20 cellular contexts compared by ENCODE assay signal in the genomic region with DNA sequence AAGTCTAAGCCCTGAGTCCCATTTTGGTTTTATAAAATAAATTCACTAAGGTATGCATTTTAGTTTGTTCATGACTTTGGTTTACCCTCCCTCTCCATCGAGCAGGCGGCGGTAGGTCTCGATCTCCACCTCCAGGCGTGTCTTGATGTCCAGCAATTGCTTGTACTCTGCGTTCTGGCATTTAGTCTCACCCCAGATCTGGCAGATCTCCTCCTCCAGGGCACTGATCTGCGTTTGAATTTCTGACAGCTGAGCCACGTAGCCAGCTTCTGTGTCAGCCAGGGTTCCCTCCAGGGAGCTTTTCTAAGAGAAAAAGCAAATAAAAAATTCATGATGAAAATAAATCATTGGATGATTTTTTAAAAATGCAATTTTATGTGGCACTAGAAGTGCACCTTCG. TPM values are rescaled to one million over a fixed set of nuclear protein-coding genes. Genes with fewer than 3 reads are reported as not detected.
"Had no signal": no experiment of that assay in that cellular context is flagged by ENCODE, and none has a peak within 500 bp of the region (broad histone marks: within the 10 kb centered on the region; RNA-seq: fewer than 3 reads in every experiment).

No MANE protein-coding gene starts in this region.

- ATAC-seq: activated T-cell treated with anti-CD3 and anti-CD28 coated beads, Interleukin-2, amount 50 U/mL, for 72 hours; lower lobe of right lung; naive thymus-derived CD8-positive, alpha-beta T cell had no signal

- H3K36me3 ChIP-seq: cardiac muscle cell, lower lobe of right lung, stomach had no signal

- H3K9me3 ChIP-seq: lower lobe of right lung, stomach had no signal

- DNase-seq: activated CD4-positive, alpha-beta memory T cell treated with anti-CD3 and anti-CD28 coated beads, Interleukin-2, amount 10 ng/mL, durations not matched to agents 7 days and 5 days; activated CD4-positive, CD25-positive, alpha-beta regulatory T cell treated with anti-CD3 and anti-CD28 coated beads, Interleukin-2, amount 50 U/mL, for 72 hours; activated gamma-delta T cell treated with Interleukin-2 at 50 U/mL for 16 hours; activated naive CD8-positive, alpha-beta T cell treated with anti-CD3 and anti-CD28 coated beads for 36 hours; activated T-cell treated with anti-CD3 and anti-CD28 coated beads, Interleukin-2, amount 50 U/mL, for 72 hours; anterior cingulate cortex; cortex of kidney; effector memory CD4-positive, alpha-beta T cell; hypothalamus; kidney glomerular epithelial cell; lower lobe of right lung; naive thymus-derived CD8-positive, alpha-beta T cell; nucleus accumbens; stimulated activated CD4-positive, alpha-beta T cell treated with anti-CD3 and anti-CD28 coated beads, Interleukin-4, amount 100 ng/mL, for 1 hour; stimulated activated CD8-positive, alpha-beta memory T cell treated with anti-CD3 and anti-CD28 coated beads, Interleukin-4, amount 100 ng/mL, for 48 hours; stomach; T-helper 9 cell had no signal

- H3K27ac ChIP-seq: cardiac muscle cell, lower lobe of right lung, stomach had no signal

- H3K27me3 ChIP-seq: cardiac muscle cell had no signal

- H3K4me3 ChIP-seq: cardiac muscle cell, lower lobe of right lung, stomach had no signal

RNA-seq across cellular contexts. Expression of a gene that starts 4.2 kb away (rescaled TPM):
- total RNA-seq: activated CD4-positive, alpha-beta memory T cell treated with anti-CD3 and anti-CD28 coated beads, Interleukin-2, amount 10 ng/mL, durations not matched to agents 7 days and 5 days; activated naive CD8-positive, alpha-beta T cell treated with anti-CD3 and anti-CD28 coated beads for 36 hours; activated T-cell treated with anti-CD3 and anti-CD28 coated beads, Interleukin-2, amount 50 U/mL, for 72 hours; cardiac muscle cell; fibroblast of lung; lower lobe of right lung; naive thymus-derived CD8-positive, alpha-beta T cell; progenitor cell of endocrine pancreas had no signal
- polyA plus RNA-seq: cardiac muscle cell; fibroblast of lung; naive thymus-derived CD8-positive, alpha-beta T cell had no signal

RNA-seq across cellular contexts. Expression of a gene that starts 34.4 kb away (rescaled TPM):
- total RNA-seq: activated CD4-positive, alpha-beta memory T cell treated with anti-CD3 and anti-CD28 coated beads, Interleukin-2, amount 10 ng/mL, durations not matched to agents 7 days and 5 days; activated T-cell treated with anti-CD3 and anti-CD28 coated beads, Interleukin-2, amount 50 U/mL, for 72 hours; cardiac muscle cell; naive thymus-derived CD8-positive, alpha-beta T cell had no signal
- polyA plus RNA-seq: fibroblast of lung had no signal

RNA-seq across cellular contexts. Expression of a gene that starts 55.8 kb away (rescaled TPM):
- total RNA-seq: activated CD4-positive, alpha-beta memory T cell treated with anti-CD3 and anti-CD28 coated beads, Interleukin-2, amount 10 ng/mL, durations not matched to agents 7 days and 5 days; activated naive CD8-positive, alpha-beta T cell treated with anti-CD3 and anti-CD28 coated beads for 36 hours; activated T-cell treated with anti-CD3 and anti-CD28 coated beads, Interleukin-2, amount 50 U/mL, for 72 hours; cardiac muscle cell; fibroblast of lung; lower lobe of right lung; naive thymus-derived CD8-positive, alpha-beta T cell; progenitor cell of endocrine pancreas; stomach had no signal
- polyA plus RNA-seq: cardiac muscle cell; fibroblast of lung; naive thymus-derived CD8-positive, alpha-beta T cell; stomach had no signal
